In genomic region chrX:129678881-129679195, GRCh38 we compare ENCODE assay signal across 1 cellular context.
TF ChIP-seq lines count a peak whose summit lies in the region.

No MANE protein-coding gene starts in this region.

TF ChIP-seq in IMR-90, 13 proteins besides CTCF, POLR2A, EP300 and RAD21:
- TF ChIP-seq SMC3 (IDR thresholded peaks at IDR 0.05; ENCODE audit: low read depth, low read length): no peak
- peak; percentile 50 for TF ChIP-seq MAFK (IDR thresholded peaks at IDR 0.05; ENCODE audit: low read depth, low read length)
